In genomic region chr6:89299451-89299850, GRCh38 we compare ENCODE assay signal across 10 cellular contexts. TPM values are rescaled to one million over a fixed set of nuclear protein-coding genes. Genes with fewer than 3 reads are reported as not detected.
A peak's percentile ranks its signal among the peaks of the same experiment; 100 is the strongest.
DNase-seq lines count a peak whose midpoint lies in the region.
"Had no signal": no experiment of that assay in that cellular context is flagged by ENCODE, and none has a peak within 500 bp of the region (broad histone marks: within the 10 kb centered on the region; RNA-seq: fewer than 3 reads in every experiment).

No MANE protein-coding gene starts in this region.

- DNase-seq in activated naive CD4-positive, alpha-beta T cell treated with anti-CD3 and anti-CD28 coated beads, Interleukin-2, amount 10 ng/mL, durations not matched to agents 7 days and 5 days: no peak
- no peak for DNase-seq in activated naive CD4-positive, alpha-beta T cell treated with anti-CD3 and anti-CD28 coated beads for 36 hours
- peak; percentile 39 for DNase-seq in NCI-H226
- peak; percentile 91 for DNase-seq in dermis blood vessel endothelial cell
- peak; percentile 59 for DNase-seq in renal cortical epithelial cell (ENCODE audit: low read depth)
- DNase-seq in stimulated activated CD8-positive, alpha-beta memory T cell treated with anti-CD3 and anti-CD28 coated beads, Interleukin-4, amount 100 ng/mL, for 48 hours: no peak
- DNase-seq in epidermal melanocyte (ENCODE audit: insufficient read length, low spot score): no peak
- DNase-seq in activated gamma-delta T cell treated with Interleukin-2 at 50 U/mL for 16 hours: no peak
- DNase-seq: glutamatergic neuron, NCI-H1436 treated with DMSO at 0.1 percent for 48 hours had no signal

- peaks cover 23% of the 10 kb centered on the region for H3K4me1 Mint-ChIP-seq in activated naive CD4-positive, alpha-beta T cell treated with anti-CD3 and anti-CD28 coated beads, Interleukin-2, amount 10 ng/mL, durations not matched to agents 7 days and 5 days
- peaks cover 18% of the 10 kb centered on the region for H3K4me1 Mint-ChIP-seq in activated naive CD4-positive, alpha-beta T cell treated with anti-CD3 and anti-CD28 coated beads for 36 hours (ENCODE audit: low read depth)

- H3K36me3 Mint-ChIP-seq in activated naive CD4-positive, alpha-beta T cell treated with anti-CD3 and anti-CD28 coated beads, Interleukin-2, amount 10 ng/mL, durations not matched to agents 7 days and 5 days: no peaks in the 10 kb centered on the region
- H3K36me3 Mint-ChIP-seq in activated naive CD4-positive, alpha-beta T cell treated with anti-CD3 and anti-CD28 coated beads for 36 hours (ENCODE audit: low read depth): no peaks in the 10 kb centered on the region

- CTCF ChIA-PET in activated naive CD4-positive, alpha-beta T cell treated with anti-CD3 and anti-CD28 coated beads, Interleukin-2, amount 10 ng/mL, durations not matched to agents 7 days and 5 days (lab: Charles Lee): no interaction called here
- CTCF ChIA-PET in activated naive CD4-positive, alpha-beta T cell treated with anti-CD3 and anti-CD28 coated beads for 36 hours (lab: Charles Lee): no interaction called here

- intact Hi-C loops in activated naive CD4-positive, alpha-beta T cell treated with anti-CD3 and anti-CD28 coated beads for 36 hours (cut with micrococcal nuclease): loop anchor here (2.0 to 5.0 kb wide), 3 partner anchors 61 to 219 kb away; partner anchors contain the start of genes PNRC1 and RRAGD

- peak overlapping the region; percentile 91 for H3K27ac Mint-ChIP-seq in activated naive CD4-positive, alpha-beta T cell treated with anti-CD3 and anti-CD28 coated beads, Interleukin-2, amount 10 ng/mL, durations not matched to agents 7 days and 5 days
- no peak overlapping the region for H3K27ac Mint-ChIP-seq in activated naive CD4-positive, alpha-beta T cell treated with anti-CD3 and anti-CD28 coated beads for 36 hours

- H3K4me3 Mint-ChIP-seq in activated naive CD4-positive, alpha-beta T cell treated with anti-CD3 and anti-CD28 coated beads, Interleukin-2, amount 10 ng/mL, durations not matched to agents 7 days and 5 days: no peak overlapping the region
- no peak overlapping the region for H3K4me3 Mint-ChIP-seq in activated naive CD4-positive, alpha-beta T cell treated with anti-CD3 and anti-CD28 coated beads for 36 hours

- peaks cover 8% of the 10 kb centered on the region for H3K27me3 Mint-ChIP-seq in activated naive CD4-positive, alpha-beta T cell treated with anti-CD3 and anti-CD28 coated beads, Interleukin-2, amount 10 ng/mL, durations not matched to agents 7 days and 5 days
- H3K27me3 Mint-ChIP-seq in activated naive CD4-positive, alpha-beta T cell treated with anti-CD3 and anti-CD28 coated beads for 36 hours (ENCODE audit: low read depth): no peaks in the 10 kb centered on the region

- no peaks in the 10 kb centered on the region for H3K9me3 Mint-ChIP-seq in activated naive CD4-positive, alpha-beta T cell treated with anti-CD3 and anti-CD28 coated beads, Interleukin-2, amount 10 ng/mL, durations not matched to agents 7 days and 5 days
- H3K9me3 Mint-ChIP-seq in activated naive CD4-positive, alpha-beta T cell treated with anti-CD3 and anti-CD28 coated beads for 36 hours: peaks cover 2% of the 10 kb centered on the region

RNA-seq across cellular contexts. Expression of gene GABRR2, which starts 15.6 kb away (rescaled TPM):
- total RNA-seq in activated naive CD4-positive, alpha-beta T cell treated with anti-CD3 and anti-CD28 coated beads for 36 hours: not detected
- total RNA-seq in dermis blood vessel endothelial cell: 0.14 and 0.51 TPM in 2 replicates
- 0.05 TPM in 1 of 2 replicates, not detected in the other for total RNA-seq in renal cortical epithelial cell

RNA-seq across cellular contexts. Expression of gene UBE2J1, which starts 53.1 kb away (rescaled TPM):
- 10 to 100 TPM; 10.8 to 10.9 TPM for total RNA-seq in activated naive CD4-positive, alpha-beta T cell treated with anti-CD3 and anti-CD28 coated beads for 36 hours
- total RNA-seq in dermis blood vessel endothelial cell (48.2 and 65.5 TPM in 2 replicates), renal cortical epithelial cell (35.0 and 53.3 TPM in 2 replicates)

Comparison
In these comparisons a context has a peak if more than half of its experiments do, and no peak if none do; other contexts are left out.
1. DNase-seq: peak in NCI-H226 (single experiment), dermis blood vessel endothelial cell (single experiment) and renal cortical epithelial cell (single experiment); none in activated naive CD4-positive, alpha-beta T cell treated with anti-CD3 and anti-CD28 coated beads, Interleukin-2, amount 10 ng/mL, durations not matched to agents 7 days and 5 days (single experiment), activated naive CD4-positive, alpha-beta T cell treated with anti-CD3 and anti-CD28 coated beads for 36 hours (single experiment), stimulated activated CD8-positive, alpha-beta memory T cell treated with anti-CD3 and anti-CD28 coated beads, Interleukin-4, amount 100 ng/mL, for 48 hours (single experiment), epidermal melanocyte (single experiment) and activated gamma-delta T cell treated with Interleukin-2 at 50 U/mL for 16 hours (single experiment).